1 cellular context compared by ENCODE assay signal in the genomic region with DNA sequence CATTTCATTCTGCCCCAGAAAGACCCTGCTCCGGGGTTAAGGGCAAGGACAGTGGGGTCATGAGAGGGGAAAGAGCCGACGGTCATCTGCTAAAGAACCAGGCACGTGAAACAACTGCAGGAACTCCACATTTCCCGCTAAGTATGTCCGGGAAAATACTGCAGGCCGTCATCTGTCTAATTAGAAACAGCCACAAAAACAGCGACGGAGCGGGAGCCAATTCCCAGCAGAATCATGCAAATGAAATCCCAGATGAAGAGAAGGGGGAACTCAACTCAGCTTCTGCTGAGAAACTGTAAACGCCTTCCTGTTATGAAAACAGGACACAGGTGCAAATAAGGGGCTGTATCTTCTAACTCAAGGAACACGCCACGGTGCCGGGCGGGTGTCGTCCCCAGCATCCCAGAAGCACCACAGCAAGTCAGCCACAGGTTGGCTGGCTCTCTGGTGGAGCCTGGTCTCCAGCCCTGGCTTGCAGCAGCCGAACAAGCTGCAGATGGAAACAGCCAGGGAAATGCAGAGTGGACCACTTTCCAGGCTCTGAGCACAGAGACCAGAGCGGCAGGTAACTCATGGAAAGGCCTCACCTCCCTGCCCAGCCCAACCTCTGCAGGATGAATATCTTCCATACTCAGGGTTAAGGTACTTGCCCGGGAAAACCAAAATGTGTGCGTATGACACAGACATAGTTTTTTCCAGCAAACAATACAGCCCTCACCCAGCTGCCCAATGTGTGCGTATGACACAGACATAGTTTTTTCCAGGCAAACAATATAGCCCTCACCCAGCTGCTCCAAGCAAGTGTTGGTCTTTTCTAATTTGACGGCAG.
TF ChIP-seq lines count a peak whose summit lies in the region.

No MANE protein-coding gene starts in this region.

TF ChIP-seq in endothelial cell of umbilical vein, 7 proteins besides CTCF, POLR2A, EP300 and RAD21:
- TF ChIP-seq, protein P1, sequence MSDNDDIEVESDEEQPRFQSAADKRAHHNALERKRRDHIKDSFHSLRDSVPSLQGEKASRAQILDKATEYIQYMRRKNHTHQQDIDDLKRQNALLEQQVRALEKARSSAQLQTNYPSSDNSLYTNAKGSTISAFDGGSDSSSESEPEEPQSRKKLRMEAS (IDR thresholded peaks at IDR 0.05; ENCODE audit: insufficient read depth, insufficient read length), result no peak
- TF ChIP-seq JUN (IDR thresholded peaks at IDR 0.05; ENCODE audit: borderline replicate concordance, insufficient read depth, insufficient read length, low read depth) (no peak), GATA2 (IDR thresholded peaks at IDR 0.05; ENCODE audit: insufficient read depth, insufficient read length, low read depth, low read length) (no peak), FOS (IDR thresholded peaks at IDR 0.05; ENCODE audit: borderline replicate concordance, insufficient read depth, low read length) (no peak), EZH2 (IDR thresholded peaks at IDR 0.05; ENCODE audit: borderline replicate concordance, low read depth, low read length, severe bottlenecking) (no peak), MYC (IDR thresholded peaks at IDR 0.05; ENCODE audit: low read depth, low read length) (no peak), POLR2AphosphoS5 (IDR thresholded peaks at IDR 0.05; ENCODE audit: insufficient read depth, low read depth, low read length) (no peak)
